ENCODE assay signal across 8 cellular contexts in genomic region chr4:169010125-169011023, GRCh38. TPM values are rescaled to one million over a fixed set of nuclear protein-coding genes. Genes with fewer than 3 reads are reported as not detected.
DNase-seq lines count a peak whose midpoint lies in the region; ATAC-seq lines count a peak whose summit lies in the region.

Gene CBR4, minus strand, starts transcription at chr4:169010255. Its CDS starts 166 bp downstream, at chr4:169010089.

- H3K4me1 ChIP-seq in BLaER1 treated with 17β-estradiol and CSF1 and Interleukin-3, amounts not matched to agents 10 nM and 100 nM = peaks cover 16 to 31% (median 25%) of the 10 kb centered on the region in 10 experiments

- no peaks in the 10 kb centered on the region for H3K9me3 ChIP-seq in BLaER1 treated with 17β-estradiol and CSF1 and Interleukin-3, amounts not matched to agents 10 nM and 100 nM (replicated peaks in 1 of 11)

- peak within 1 kb of the TSS; percentile 87 to 97 (median 93) for H3K27ac ChIP-seq in BLaER1 treated with 17β-estradiol and CSF1 and Interleukin-3, amounts not matched to agents 10 nM and 100 nM

- peak within 1 kb of the TSS; percentile 86 to 95 (median 92) for H3K9ac ChIP-seq in BLaER1 treated with 17β-estradiol and CSF1 and Interleukin-3, amounts not matched to agents 10 nM and 100 nM

- no peaks in the 10 kb centered on the region for H4K20me1 ChIP-seq in BLaER1 treated with 17β-estradiol and CSF1 and Interleukin-3, amounts not matched to agents 10 nM and 100 nM

- H3K4me2 ChIP-seq in BLaER1 treated with 17β-estradiol and CSF1 and Interleukin-3, amounts not matched to agents 10 nM and 100 nM = peak within 1 kb of the TSS; percentile 88 to 97 (median 93)

- ATAC-seq in GM19324 (IDR thresholded peaks at IDR 0.05; ENCODE audit: low FRiP score, unreplicated experiment) (peak; percentile 99), HG03520 (IDR thresholded peaks at IDR 0.05; ENCODE audit: unreplicated experiment) (peak; percentile 98), left lobe of liver (peak; percentile 93)

- peaks cover 0 to 14% (median 5%) of the 10 kb centered on the region in 11 experiments; a peak in 8 of 22 replicates for H3K36me3 ChIP-seq in BLaER1 treated with 17β-estradiol and CSF1 and Interleukin-3, amounts not matched to agents 10 nM and 100 nM

- H3K27me3 ChIP-seq in BLaER1 treated with 17β-estradiol and CSF1 and Interleukin-3, amounts not matched to agents 10 nM and 100 nM = no peaks in the 10 kb centered on the region

- H3K4me3 ChIP-seq in BLaER1 treated with 17β-estradiol and CSF1 and Interleukin-3, amounts not matched to agents 10 nM and 100 nM = peak within 1 kb of the TSS; percentile 61 to 84 (median 74)

- DNase-seq in NCI-H69 (lab: John Stamatoyannopoulos, UW) = peak; percentile 97
- DNase-seq in activated CD4-positive, alpha-beta T cell treated with anti-CD3 and anti-CD28 coated beads, Interleukin-2, amount 50 U/mL, for 1 hour = peak; percentile 94
- peak; percentile 99 for DNase-seq in dedifferentiated amniotic fluid mesenchymal stem cell (ENCODE audit: extremely low spot score)
- peak; percentile 98 for DNase-seq in left lobe of liver (ENCODE audit: low spot score)
- DNase-seq in stimulated activated CD4-positive, alpha-beta T cell treated with anti-CD3 and anti-CD28 coated beads, Interleukin-2, amount 100 ng/mL, for 48 hours = peak; percentile 87 to 88

RNA-seq across cellular contexts. Expression of gene CBR4, which starts in this region (rescaled TPM):
- total RNA-seq in left lobe of liver = 39.1 TPM

Comparison
In these comparisons a context has a peak if more than half of its experiments do, and no peak if none do; other contexts are left out.
1. Peak in every context shown above with its lines: DNase-seq, ATAC-seq, H3K4me3 ChIP-seq and H3K27ac ChIP-seq.